Comparison of ENCODE assay signal across 9 cellular contexts in the genomic region with DNA sequence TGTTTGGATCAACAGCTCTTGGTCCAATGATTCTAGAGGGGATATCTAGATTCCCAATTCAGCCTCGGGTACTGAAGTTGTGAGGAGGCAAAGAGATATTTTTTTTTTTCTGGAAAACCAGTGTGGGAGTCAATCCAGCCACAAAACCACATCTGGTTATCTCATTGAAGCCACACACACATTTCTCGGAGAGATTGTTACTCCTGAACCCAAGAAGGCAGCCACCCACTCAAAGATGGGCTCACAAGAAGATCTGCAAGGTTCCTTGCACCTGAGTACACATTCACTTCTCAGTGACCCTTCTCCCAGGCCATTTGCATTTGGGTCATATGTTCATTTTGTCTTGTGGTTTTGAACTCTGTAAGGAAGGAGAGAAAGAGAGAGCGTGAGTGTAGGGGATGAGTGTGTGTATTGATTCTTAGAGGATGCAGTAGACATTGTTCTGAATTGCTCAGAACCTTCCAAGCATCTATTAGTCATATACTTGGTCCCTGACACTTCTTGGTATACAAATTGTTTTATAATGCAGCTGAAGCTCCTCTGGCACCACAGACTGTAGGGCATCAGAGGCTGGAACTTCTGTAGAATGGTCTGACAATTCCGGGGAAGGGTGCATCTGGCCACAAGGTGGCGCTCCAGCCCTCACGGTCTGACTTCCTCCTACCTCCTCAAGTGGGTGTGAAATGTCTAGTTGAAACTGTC. TPM values are rescaled to one million over a fixed set of nuclear protein-coding genes. Genes with fewer than 3 reads are reported as not detected.
A peak's percentile ranks its signal among the peaks of the same experiment; 100 is the strongest.
DNase-seq lines count a peak whose midpoint lies in the region; ATAC-seq and TF ChIP-seq lines count a peak whose summit lies in the region.
"Had no signal": no experiment of that assay in that cellular context is flagged by ENCODE, and none has a peak within 500 bp of the region (broad histone marks: within the 10 kb centered on the region; RNA-seq: fewer than 3 reads in every experiment).

No MANE protein-coding gene starts in this region.

- DNase-seq in NCI-H2029 (lab: John Stamatoyannopoulos, UW) (peak; percentile 38), NCI-H2029 treated with DMSO at 0.1 percent for 48 hours (lab: John Stamatoyannopoulos, UW) (no peak), NCI-H2171 (lab: John Stamatoyannopoulos, UW) (peak; percentile 21), body of pancreas (peak; percentile 75 to 89 (median 80)), iPS-NIHi11 (ENCODE audit: low spot score) (peak; percentile 82)
- peak; percentile 55 to 81 for DNase-seq in stimulated activated CD4-positive, alpha-beta T cell treated with anti-CD3 and anti-CD28 coated beads, Interleukin-15, amount 100 ng/mL, for 1 hour (ENCODE audit: low read depth in 1 of 2, low spot score in 1 of 2)

- no peaks in the 10 kb centered on the region for H3K4me1 ChIP-seq in body of pancreas

- no peaks in the 10 kb centered on the region for H3K27me3 ChIP-seq in body of pancreas
- H3K27me3 ChIP-seq: BLaER1 had no signal

- peak; percentile 86 for ATAC-seq in HG02938 (IDR thresholded peaks at IDR 0.05; ENCODE audit: unreplicated experiment)
- peak; percentile 78 for ATAC-seq in body of pancreas

- WGBS in body of pancreas, 2 donors, result 35 to 39% methylated on average over 6 of the region's 6 CpGs

- H3K9me3 ChIP-seq in body of pancreas, result no peaks in the 10 kb centered on the region
- H3K9me3 ChIP-seq: BLaER1 had no signal

- intact Hi-C loops in body of pancreas (cut with DNase I), result no loop called here

- no peaks in the 10 kb centered on the region for H3K36me3 ChIP-seq in body of pancreas (replicated peaks in 1 of 2; ENCODE audit: insufficient read depth in 1 of 2, low read depth in 2 of 2)
- H3K36me3 ChIP-seq: BLaER1 had no signal

- no peak overlapping the region for H3K4me3 ChIP-seq in body of pancreas
- H3K4me3 ChIP-seq: BLaER1 had no signal

- no peak for TF ChIP-seq POLR2A in body of pancreas (IDR thresholded peaks at IDR 0.05)

- peak; percentile 93 for TF ChIP-seq CTCF in VCaP (conservative IDR thresholded peaks at IDR 0.05)
- peak; percentile 63 to 86 (median 72) for TF ChIP-seq CTCF in body of pancreas (IDR thresholded peaks at IDR 0.05)

- H3K27ac ChIP-seq in VCaP (no peak overlapping the region), body of pancreas (no peak overlapping the region)
- H3K27ac ChIP-seq: BLaER1 had no signal

RNA-seq across cellular contexts. Expression of gene TRA2B, which starts 39.3 kb away (rescaled TPM):
- 100 to 1,000 TPM in 1 of 2 donors, 10 to 100 TPM in 1; 74.2 to 323 TPM for total RNA-seq in body of pancreas
